ENCODE assay signal across 23 cellular contexts in genomic region chr11:61302550-61302949, GRCh38. TPM values are rescaled to one million over a fixed set of nuclear protein-coding genes. Genes with fewer than 3 reads are reported as not detected.
"Had no signal": no experiment of that assay in that cellular context is flagged by ENCODE, and none has a peak within 500 bp of the region (broad histone marks: within the 10 kb centered on the region; RNA-seq: fewer than 3 reads in every experiment).

No MANE protein-coding gene starts in this region.

- DNase-seq: dermis blood vessel endothelial cell; dorsolateral prefrontal cortex; effector CD4-positive, alpha-beta T cell; effector memory CD4-positive, alpha-beta T cell; foreskin keratinocyte; heart left ventricle; hypothalamus; immature natural killer cell; islet precursor cell; left cardiac atrium; left lung; left ventricle myocardium superior; lower lobe of right lung; mesenchymal stem cell; mucosa of descending colon had no signal

- H3K27ac ChIP-seq: coronary artery, esophagus muscularis mucosa, foreskin keratinocyte, gastroesophageal sphincter, heart left ventricle, hepatocyte, left lung, lower lobe of right lung had no signal

- H3K4me2 ChIP-seq: hepatocyte had no signal

- H3K9me3 ChIP-seq: esophagus muscularis mucosa, gastroesophageal sphincter, heart left ventricle, left lung, lower lobe of right lung, mucosa of descending colon had no signal

- H2AFZ ChIP-seq: hepatocyte had no signal

- ATAC-seq: foreskin keratinocyte, gastroesophageal sphincter, heart left ventricle, left cardiac atrium, left lung, left ventricle myocardium superior, lower lobe of right lung, mucosa of descending colon had no signal

- H3K79me2 ChIP-seq: hepatocyte had no signal

- H3K27me3 ChIP-seq: dorsolateral prefrontal cortex, esophagus muscularis mucosa, foreskin keratinocyte, gastroesophageal sphincter, heart left ventricle, hepatocyte, left lung had no signal

- H3K27ac Mint-ChIP-seq: immature natural killer cell, mesothelial cell of epicardium had no signal

- H3K4me3 Mint-ChIP-seq: immature natural killer cell, mesothelial cell of epicardium had no signal

- FAIRE-seq: colon, endothelial cell of umbilical vein, frontal cortex had no signal

- H3K9me3 Mint-ChIP-seq: immature natural killer cell, mesothelial cell of epicardium had no signal

- H3K4me3 ChIP-seq: coronary artery, dorsolateral prefrontal cortex, esophagus muscularis mucosa, gastroesophageal sphincter, heart left ventricle, hepatocyte, left lung, lower lobe of right lung, mucosa of descending colon had no signal

RNA-seq across cellular contexts. Expression of gene VWCE, which starts 7.4 kb away (rescaled TPM):
- polyA plus RNA-seq: immature natural killer cell had no signal
